16 cellular contexts compared by ENCODE assay signal in genomic region chr3:96931491-96931890, GRCh38.
"Had no signal": no experiment of that assay in that cellular context is flagged by ENCODE, and none has a peak within 500 bp of the region (broad histone marks: within the 10 kb centered on the region; RNA-seq: fewer than 3 reads in every experiment).

No MANE protein-coding gene starts in this region.

- H3K4me1 ChIP-seq: lower lobe of right lung, neural progenitor cell, parathyroid adenoma, tibial artery, vagina had no signal

- H3K4me2 ChIP-seq: neural progenitor cell had no signal

- H3K79me2 ChIP-seq: parathyroid adenoma had no signal

- H3K36me3 ChIP-seq: lower lobe of right lung, neural progenitor cell, tibial artery, vagina had no signal

- H3K4me3 ChIP-seq: lower lobe of right lung, neural progenitor cell, tibial artery, vagina had no signal

- H3K27me3 ChIP-seq: neural progenitor cell, tibial artery, vagina had no signal

- DNase-seq: activated CD4-positive, alpha-beta memory T cell treated with anti-CD3 and anti-CD28 coated beads for 36 hours; activated CD4-positive, alpha-beta T cell treated with anti-CD3 and anti-CD28 coated beads for 1 hour; activated gamma-delta T cell; activated T-cell treated with anti-CD3 and anti-CD28 coated beads, Interleukin-2, amount 50 U/mL, for 4 hours; amygdala; cerebellar nuclear complex; effector memory CD8-positive, alpha-beta T cell; hippocampal formation; left cardiac atrium; lower lobe of right lung; stimulated activated CD4-positive, alpha-beta T cell treated with anti-CD3 and anti-CD28 coated beads, Interleukin-4, amount 100 ng/mL, for 4 hours; tibial artery had no signal

- H2AFZ ChIP-seq: neural progenitor cell, parathyroid adenoma had no signal

- ATAC-seq: activated T-cell treated with anti-CD3 and anti-CD28 coated beads, Interleukin-2, amount 50 U/mL, for 4 hours; effector memory CD8-positive, alpha-beta T cell; left cardiac atrium had no signal

- H3K27ac ChIP-seq: epithelial cell of prostate, lower lobe of right lung, neural progenitor cell, parathyroid adenoma, tibial artery, vagina had no signal
